3 cellular contexts compared by ENCODE assay signal in genomic region chr11:90491466-90491865, GRCh38.
"Had no signal": no experiment of that assay in that cellular context is flagged by ENCODE, and none has a peak within 500 bp of the region (broad histone marks: within the 10 kb centered on the region; RNA-seq: fewer than 3 reads in every experiment).

No MANE protein-coding gene starts in this region.

- DNase-seq: GDM1, GF-D8 had no signal

- H3K4me3 ChIP-seq: GM12878 had no signal

- ATAC-seq: GM12878 had no signal
